In the genomic region with DNA sequence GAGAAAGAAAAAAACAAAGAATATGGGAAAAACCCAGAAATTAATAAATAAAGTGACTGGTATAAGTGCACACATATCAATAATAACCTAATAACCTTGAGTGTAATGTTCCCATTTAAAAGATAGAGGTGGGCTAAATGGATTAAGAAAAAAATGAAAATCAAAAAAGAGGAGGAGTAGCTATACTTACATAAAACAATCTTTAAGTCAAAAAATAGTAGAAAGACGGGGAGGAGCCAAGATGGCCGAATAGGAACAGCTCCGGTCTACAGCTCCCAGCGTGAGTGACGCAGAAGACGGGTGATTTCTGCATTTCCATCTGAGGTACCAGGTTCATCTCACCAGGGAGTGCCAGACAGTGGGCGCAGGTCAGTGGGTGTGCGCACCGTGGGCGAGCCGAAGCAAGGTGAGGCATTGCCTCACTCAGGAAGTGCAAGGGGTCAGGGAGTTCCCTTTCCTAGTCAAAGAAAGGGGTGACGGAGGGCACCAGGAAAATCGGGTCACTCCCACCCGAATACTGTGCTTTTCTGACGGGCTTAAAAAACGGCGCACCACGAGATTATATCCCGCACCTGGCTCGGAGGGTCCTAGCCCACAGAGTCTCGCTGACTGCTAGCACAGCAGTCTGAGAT, we compare ENCODE assay signal across 7 cellular contexts.
DNase-seq lines count a peak whose midpoint lies in the region; ATAC-seq lines count a peak whose summit lies in the region.
"Not testable (repeated sequence)": the region's sequence is repeated elsewhere in the genome, so short reads cannot be mapped to it uniquely, and the experiment has no call there.

No MANE protein-coding gene starts in this region.

- not testable (repeated sequence) for H3K9me3 ChIP-seq in effector memory CD4-positive, alpha-beta T cell (ENCODE audit: control insufficient read depth, low read length)

- H3K4me1 ChIP-seq in effector memory CD4-positive, alpha-beta T cell (ENCODE audit: control insufficient read depth, insufficient read depth, low read length, poor library complexity, severe bottlenecking) = not testable (repeated sequence)

- not testable (repeated sequence) for H3K36me3 Mint-ChIP-seq in activated CD4-positive, alpha-beta T cell treated with anti-CD3 and anti-CD28 coated beads for 36 hours (ENCODE audit: low read depth)

- DNase-seq in DMS53 (lab: John Stamatoyannopoulos, UW) = peak; percentile 91
- peak; percentile 10 for DNase-seq in SW480 (ENCODE audit: low spot score)
- not testable (repeated sequence) for DNase-seq in activated CD4-positive, alpha-beta T cell treated with anti-CD3 and anti-CD28 coated beads for 36 hours
- DNase-seq in activated T-cell treated with anti-CD3 and anti-CD28 coated beads for 4 hours = peak; percentile 23
- peak; percentile 12 for DNase-seq in activated gamma-delta T cell treated with anti-CD3 and anti-CD28 coated beads, Interleukin-2, amount 50 U/mL, for 16 hours (ENCODE audit: low read depth)
- peak; percentile 50 to 74 (median 67) for DNase-seq in effector memory CD4-positive, alpha-beta T cell
- DNase-seq in stimulated activated CD4-positive, alpha-beta T cell treated with anti-CD3 and anti-CD28 coated beads, Interleukin-4, amount 100 ng/mL, for 24 hours = peak; percentile 19

- not testable (repeated sequence) for ATAC-seq in activated CD4-positive, alpha-beta T cell treated with anti-CD3 and anti-CD28 coated beads for 36 hours

- H3K9me3 Mint-ChIP-seq in activated CD4-positive, alpha-beta T cell treated with anti-CD3 and anti-CD28 coated beads for 36 hours (ENCODE audit: low read depth) = not testable (repeated sequence)

- not testable (repeated sequence) for H3K36me3 ChIP-seq in effector memory CD4-positive, alpha-beta T cell (ENCODE audit: control insufficient read depth, insufficient read depth, low read length)

- peak overlapping the region; percentile 41 for H3K4me3 Mint-ChIP-seq in activated CD4-positive, alpha-beta T cell treated with anti-CD3 and anti-CD28 coated beads for 36 hours

- POLR2A ChIA-PET in activated CD4-positive, alpha-beta T cell treated with anti-CD3 and anti-CD28 coated beads for 36 hours (lab: Charles Lee) = not testable (repeated sequence)

- not testable (repeated sequence) for H3K4me3 ChIP-seq in effector memory CD4-positive, alpha-beta T cell (ENCODE audit: insufficient read depth, low read depth, low read length, poor library complexity, severe bottlenecking)

- peak overlapping the region; percentile 61 for H3K27ac ChIP-seq in effector memory CD4-positive, alpha-beta T cell (ENCODE audit: insufficient read depth, low read length, poor library complexity, severe bottlenecking)

- H3K27me3 Mint-ChIP-seq in activated CD4-positive, alpha-beta T cell treated with anti-CD3 and anti-CD28 coated beads for 36 hours = not testable (repeated sequence)

- CTCF ChIA-PET in activated CD4-positive, alpha-beta T cell treated with anti-CD3 and anti-CD28 coated beads for 36 hours (lab: Charles Lee) = interaction anchor here (0.8 kb wide), 1 partner anchor 380 kb away, joined by 3 read pairs; no protein-coding TSS in a partner anchor

- H3K27me3 ChIP-seq in effector memory CD4-positive, alpha-beta T cell (replicated peaks; ENCODE audit: control insufficient read depth, insufficient read depth, low read length, poor library complexity, severe bottlenecking) = not testable (repeated sequence)

- peak overlapping the region; percentile 48 for H3K27ac Mint-ChIP-seq in activated CD4-positive, alpha-beta T cell treated with anti-CD3 and anti-CD28 coated beads for 36 hours

- intact Hi-C loops in activated CD4-positive, alpha-beta T cell treated with anti-CD3 and anti-CD28 coated beads for 36 hours (cut with DNase I, micrococcal nuclease) = not testable (repeated sequence)

- H3K4me1 Mint-ChIP-seq in activated CD4-positive, alpha-beta T cell treated with anti-CD3 and anti-CD28 coated beads for 36 hours = peaks cover 31% of the 10 kb centered on the region
